Comparison of ENCODE assay signal across 38 cellular contexts in the genomic region with DNA sequence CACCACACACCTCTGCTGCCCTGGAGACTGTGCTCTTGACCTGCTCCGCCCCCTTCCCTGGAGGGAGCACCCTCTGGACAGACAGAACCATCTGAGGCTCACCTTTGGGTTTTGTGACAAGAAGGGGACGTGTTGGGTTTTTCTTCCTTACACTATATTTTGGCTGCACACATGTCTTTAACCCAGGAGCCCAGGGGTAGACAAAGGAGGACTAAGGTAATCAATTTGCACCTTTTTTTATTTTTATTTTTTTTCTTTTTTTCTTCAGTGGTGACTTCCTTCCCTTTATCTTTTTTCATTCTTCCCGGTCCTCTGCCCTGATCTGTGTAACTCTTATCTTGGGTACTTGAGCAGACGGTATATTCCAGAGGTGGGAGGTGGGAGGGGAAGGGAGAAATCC. TPM values are rescaled to one million over a fixed set of nuclear protein-coding genes. Genes with fewer than 3 reads are reported as not detected.
"Had no signal": no experiment of that assay in that cellular context is flagged by ENCODE, and none has a peak within 500 bp of the region (broad histone marks: within the 10 kb centered on the region; RNA-seq: fewer than 3 reads in every experiment).

No MANE protein-coding gene starts in this region.

- H3K4me1 ChIP-seq: left lung, lower lobe of right lung, neural progenitor cell, parathyroid adenoma, right atrium auricular region, right lobe of liver, suprapubic skin, tibial artery, uterus had no signal

- H3K27me3 Mint-ChIP-seq: naive thymus-derived CD8-positive, alpha-beta T cell; stimulated activated naive CD8-positive, alpha-beta T cell treated with anti-CD3 and anti-CD28 coated beads, Interleukin-15, Interleukin-2, amounts not matched to agents 100 ng/mL and 50 ng/mL, for 24 hours had no signal

- H3K27me3 ChIP-seq: left lung, neural progenitor cell, neutrophil, right atrium auricular region, right lobe of liver, suprapubic skin, tibial artery, uterus had no signal

- H3K4me1 Mint-ChIP-seq: nephron, neural progenitor cell had no signal

- H3K79me2 ChIP-seq: parathyroid adenoma had no signal

- H3K9ac ChIP-seq: neural progenitor cell, parathyroid adenoma had no signal

- H2AFZ ChIP-seq: neural progenitor cell, parathyroid adenoma had no signal

- H3K27ac ChIP-seq: left lung, lower lobe of right lung, neural progenitor cell, neutrophil, parathyroid adenoma, right atrium auricular region, right lobe of liver, suprapubic skin, thoracic aorta, tibial artery had no signal

- ATAC-seq: left colon; left lung; naive thymus-derived CD8-positive, alpha-beta T cell had no signal

- H3K9me3 ChIP-seq: left lung, lower lobe of right lung, neutrophil, right atrium auricular region, right lobe of liver, suprapubic skin, thoracic aorta, tibial artery, uterus had no signal

- H3K27ac Mint-ChIP-seq: nephron; neural progenitor cell; stimulated activated naive CD8-positive, alpha-beta T cell treated with anti-CD3 and anti-CD28 coated beads, Interleukin-15, Interleukin-2, amounts not matched to agents 100 ng/mL and 50 ng/mL, for 24 hours had no signal

- H3K9me3 Mint-ChIP-seq: immature natural killer cell; naive thymus-derived CD8-positive, alpha-beta T cell; nephron; neural progenitor cell; stimulated activated naive CD8-positive, alpha-beta T cell treated with anti-CD3 and anti-CD28 coated beads, Interleukin-15, Interleukin-2, amounts not matched to agents 100 ng/mL and 50 ng/mL, for 24 hours had no signal

- H3K4me3 Mint-ChIP-seq: immature natural killer cell; naive thymus-derived CD8-positive, alpha-beta T cell; nephron; neural progenitor cell; stimulated activated naive CD8-positive, alpha-beta T cell treated with anti-CD3 and anti-CD28 coated beads, Interleukin-15, Interleukin-2, amounts not matched to agents 100 ng/mL and 50 ng/mL, for 24 hours had no signal

- H3K4me3 ChIP-seq: left lung, lower lobe of right lung, neural progenitor cell, right atrium auricular region, right lobe of liver, smooth muscle cell, suprapubic skin, thoracic aorta, tibial artery, uterus had no signal

- H3K36me3 ChIP-seq: uterus had no signal

- H3K4me2 ChIP-seq: neural progenitor cell, smooth muscle cell had no signal

- FAIRE-seq: islet of Langerhans, kidney had no signal

- DNase-seq: hypothalamus; immature natural killer cell; kidney; left colon; left lung; lower lobe of right lung; mammary epithelial cell; mesenchymal stem cell; naive thymus-derived CD8-positive, alpha-beta T cell; occipital lobe; right lobe of liver; stimulated activated CD4-positive, alpha-beta T cell treated with anti-CD3 and anti-CD28 coated beads, Interleukin-1b, Interleukin-23, amount 100 ng/mL, for 48 hours; stimulated activated CD4-positive, alpha-beta T cell treated with anti-CD3 and anti-CD28 coated beads, Interleukin-2, amount 100 ng/mL, for 48 hours; stimulated activated CD4-positive, alpha-beta T cell treated with anti-CD3 and anti-CD28 coated beads, Interleukin-4, amount 100 ng/mL, for 4 hours; stimulated activated CD8-positive, alpha-beta memory T cell treated with anti-CD3 and anti-CD28 coated beads, Interleukin-4, amount 100 ng/mL, for 48 hours; stimulated activated naive CD4-positive, alpha-beta T cell; tibial artery; trophoblast cell; uterus had no signal

RNA-seq across cellular contexts. Expression of a gene that starts 37.9 kb away (rescaled TPM):
- total RNA-seq: kidney, left colon, liver, mammary epithelial cell, mucosa of gallbladder, occipital lobe, osteocyte, posterior vena cava, pulmonary artery endothelial cell, renal cortical epithelial cell, right atrium auricular region, right lobe of liver, skeletal muscle tissue, smooth muscle cell, subcutaneous adipose tissue, suprapubic skin, thoracic aorta, ureter had no signal
- polyA plus RNA-seq: immature natural killer cell, mammary epithelial cell, smooth muscle cell had no signal
